ENCODE assay signal across 8 cellular contexts in the genomic region with DNA sequence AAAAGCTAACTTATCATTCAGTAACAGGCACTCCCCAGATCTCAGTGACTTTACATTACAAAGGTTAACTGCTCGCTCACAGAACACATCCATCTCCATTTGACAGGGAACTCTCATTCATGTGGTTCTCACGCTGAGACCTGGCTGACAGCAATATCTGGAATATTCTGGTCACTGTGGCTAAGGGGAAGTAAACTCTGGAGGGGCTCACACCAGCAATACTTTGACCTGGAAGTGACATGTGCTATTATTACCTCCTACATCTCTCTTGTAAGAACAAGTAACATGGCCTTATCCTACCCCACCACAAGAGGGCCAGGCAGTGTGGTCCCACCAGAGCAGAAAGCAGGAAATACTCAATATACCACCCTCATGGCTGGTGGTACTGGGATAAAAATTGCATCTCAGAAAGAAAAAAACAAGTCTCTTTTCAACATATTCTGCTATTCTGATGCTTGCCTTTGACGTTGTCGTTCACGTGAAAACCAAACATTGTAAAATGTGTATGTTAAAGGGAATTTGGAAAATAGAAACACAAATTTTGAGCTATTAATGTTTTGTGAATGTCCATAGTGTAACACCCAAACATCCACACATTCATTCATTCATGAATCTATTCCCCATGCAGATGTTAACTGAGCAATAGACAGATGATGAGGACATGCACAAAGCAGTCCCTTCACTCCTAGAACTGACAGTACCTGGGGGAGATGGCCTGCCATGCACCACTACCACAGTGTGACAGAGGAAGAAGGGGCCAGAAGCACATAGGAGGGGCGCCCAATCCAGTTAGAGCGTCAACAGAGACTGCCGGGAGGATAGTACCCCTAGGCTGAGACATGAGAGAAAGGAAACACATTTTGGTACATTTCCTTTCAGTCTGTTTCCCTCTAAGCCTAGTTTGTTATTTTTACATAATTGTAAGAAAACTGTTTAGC.
A peak's percentile ranks its signal among the peaks of the same experiment; 100 is the strongest.
DNase-seq lines count a peak whose midpoint lies in the region; ATAC-seq and TF ChIP-seq lines count a peak whose summit lies in the region.

No MANE protein-coding gene starts in this region.

- peaks cover 8% of the 10 kb centered on the region for H3K27me3 Mint-ChIP-seq in activated naive CD8-positive, alpha-beta T cell treated with anti-CD3 and anti-CD28 coated beads for 36 hours

- no peaks in the 10 kb centered on the region for H3K36me3 Mint-ChIP-seq in activated naive CD8-positive, alpha-beta T cell treated with anti-CD3 and anti-CD28 coated beads for 36 hours

- H3K27ac Mint-ChIP-seq in activated naive CD8-positive, alpha-beta T cell treated with anti-CD3 and anti-CD28 coated beads for 36 hours: peak overlapping the region; percentile 54

- no peaks in the 10 kb centered on the region for H3K9me3 Mint-ChIP-seq in activated naive CD8-positive, alpha-beta T cell treated with anti-CD3 and anti-CD28 coated beads for 36 hours

- H3K9me2 ChIP-seq in DOHH2 (replicated peaks; ENCODE audit: control insufficient read depth, low read length): no peaks in the 10 kb centered on the region

- H3K4me1 ChIP-seq in DOHH2 (ENCODE audit: control insufficient read depth, low read length): peaks cover 7% of the 10 kb centered on the region; the same call in 1 of the 2 replicates

- H3K27me3 ChIP-seq in DOHH2 (ENCODE audit: control insufficient read depth, low read length): peaks cover 10% of the 10 kb centered on the region

- no peaks in the 10 kb centered on the region for H3K79me2 ChIP-seq in DOHH2 (ENCODE audit: control insufficient read depth, low read length)

- H4K20me1 ChIP-seq in DOHH2 (ENCODE audit: control insufficient read depth, insufficient read depth, low read depth, low read length): no peaks in the 10 kb centered on the region

- peak; percentile 75 for TF ChIP-seq CTCF in DOHH2 (IDR thresholded peaks at IDR 0.05; ENCODE audit: low read depth, low read length, poor library complexity, severe bottlenecking)

- no peak overlapping the region for H3K4me3 Mint-ChIP-seq in activated naive CD8-positive, alpha-beta T cell treated with anti-CD3 and anti-CD28 coated beads for 36 hours

- no peak overlapping the region for H3K4me3 ChIP-seq in DOHH2 (ENCODE audit: low read length)
- H3K4me3 ChIP-seq in Jurkat, Clone E6-1 (ENCODE audit: low read length): no peak overlapping the region

- DNase-seq in Jurkat, Clone E6-1 (ENCODE audit: low read depth, low spot score): peak; percentile 56
- DNase-seq in SK-MEL-5 (ENCODE audit: low read depth, low spot score) (peak; percentile 81), left kidney (ENCODE audit: low read depth, low spot score) (peak; percentile 74)
- DNase-seq in activated naive CD8-positive, alpha-beta T cell treated with anti-CD3 and anti-CD28 coated beads for 36 hours: peak; percentile 51
- DNase-seq in stimulated activated CD8-positive, alpha-beta memory T cell treated with anti-CD3 and anti-CD28 coated beads, Interleukin-4, amount 100 ng/mL, for 48 hours: peak; percentile 60

- peaks cover 14% of the 10 kb centered on the region for H3K4me1 Mint-ChIP-seq in activated naive CD8-positive, alpha-beta T cell treated with anti-CD3 and anti-CD28 coated beads for 36 hours

- in situ Hi-C loops in SK-MEL-5 (cut with HindIII; ENCODE audit: low pct_unique_long_range_greater_than_20kb, low sequenced_read_pairs): loop anchor here (25.0 kb wide), 1 partner anchor 250 kb away; no protein-coding TSS in a partner anchor

- ATAC-seq in GM21390 (IDR thresholded peaks at IDR 0.05; ENCODE audit: unreplicated experiment): peak; percentile 89
- no peak for ATAC-seq in GM21737 (IDR thresholded peaks at IDR 0.05; ENCODE audit: unreplicated experiment)

- no peak overlapping the region for H3K27ac ChIP-seq in DOHH2 (ENCODE audit: low read depth, low read length)

- H3K36me3 ChIP-seq in DOHH2 (ENCODE audit: control insufficient read depth, low read length): no peaks in the 10 kb centered on the region

- no peaks in the 10 kb centered on the region for H3K9me3 ChIP-seq in DOHH2 (ENCODE audit: control insufficient read depth, insufficient read depth, low read length)

- H3K4me2 ChIP-seq in DOHH2 (ENCODE audit: low read length): no peak overlapping the region

- no peaks in the 10 kb centered on the region for H3F3A ChIP-seq in DOHH2 (ENCODE audit: control insufficient read depth, insufficient read depth)
